Comparison of ENCODE assay signal across 8 cellular contexts in the genomic region with DNA sequence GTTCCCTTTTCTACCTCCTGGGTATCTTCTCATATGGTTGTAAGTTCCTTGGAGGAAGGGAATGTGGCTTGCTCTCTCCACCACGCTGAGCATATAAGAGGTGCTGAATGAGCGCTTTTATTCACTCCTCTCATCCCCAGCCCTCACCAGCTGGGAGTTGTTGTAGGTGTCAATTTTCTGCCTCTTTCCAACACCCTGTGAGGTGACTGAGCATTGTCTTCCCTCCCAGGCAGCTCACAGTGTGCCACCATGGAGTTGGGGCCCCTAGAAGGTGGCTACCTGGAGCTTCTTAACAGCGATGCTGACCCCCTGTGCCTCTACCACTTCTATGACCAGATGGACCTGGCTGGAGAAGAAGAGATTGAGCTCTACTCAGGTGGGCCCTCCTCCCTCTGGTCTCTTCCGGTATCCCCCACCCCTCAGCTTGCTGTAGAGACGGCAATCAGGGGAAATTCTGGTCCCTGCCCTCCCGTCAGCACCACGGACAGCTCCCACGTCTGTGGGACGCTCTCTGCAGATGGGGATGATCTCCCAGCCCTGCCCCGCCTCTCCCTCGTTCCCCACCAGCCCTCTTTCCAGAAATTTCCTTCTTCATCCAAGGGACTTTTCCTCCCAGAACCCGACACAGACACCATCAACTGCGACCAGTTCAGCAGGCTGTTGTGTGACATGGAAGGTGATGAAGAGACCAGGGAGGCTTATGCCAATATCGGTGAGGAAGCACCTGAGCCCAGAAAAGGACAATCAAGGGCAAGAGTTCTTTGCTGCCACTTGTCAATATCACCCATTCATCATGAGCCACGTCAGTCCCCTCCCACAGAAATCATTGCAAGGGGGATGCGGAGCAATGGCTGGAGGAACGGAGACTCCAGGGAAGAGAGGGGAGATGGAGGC. TPM values are rescaled to one million over a fixed set of nuclear protein-coding genes. Genes with fewer than 3 reads are reported as not detected.
DNase-seq lines count a peak whose midpoint lies in the region; ATAC-seq and TF ChIP-seq lines count a peak whose summit lies in the region.
"Had no signal": no experiment of that assay in that cellular context is flagged by ENCODE, and none has a peak within 500 bp of the region (broad histone marks: within the 10 kb centered on the region; RNA-seq: fewer than 3 reads in every experiment).

No MANE protein-coding gene starts in this region.

- H3K4me1 ChIP-seq in GM23338 (ENCODE audit: insufficient read depth): peaks cover 3% of the 10 kb centered on the region; the same call in 1 of the 2 replicates
- peaks cover 71% of the 10 kb centered on the region for H3K4me1 ChIP-seq in OCI-LY7 (ENCODE audit: insufficient read depth, low read length, poor library complexity, severe bottlenecking)
- no peaks in the 10 kb centered on the region for H3K4me1 ChIP-seq in ovary (ENCODE audit: insufficient read depth)

- H3K4me1 Mint-ChIP-seq in GM23338: peaks cover 11% of the 10 kb centered on the region
- peaks cover 7 to 13% of the 10 kb centered on the region in 2 donors for H3K4me1 Mint-ChIP-seq in effector memory CD8-positive, alpha-beta T cell (ENCODE audit: low read depth in 2 of 2)

- no peaks in the 10 kb centered on the region; the same call in 2 of the 3 replicates for H3K9me3 Mint-ChIP-seq in GM23338
- H3K9me3 Mint-ChIP-seq in effector memory CD8-positive, alpha-beta T cell: no peaks in the 10 kb centered on the region
- H3K9me3 Mint-ChIP-seq: HFFc6 had no signal

- no peak for TF ChIP-seq POLR2A in ovary (IDR thresholded peaks at IDR 0.05)

- H2AFZ ChIP-seq in GM23338 (0 out of 2 replicates have a peak overlapping the region, but pooled peaks have one; percentile 32), OCI-LY7 (ENCODE audit: low read length) (no peak overlapping the region)

- H3K4me3 ChIP-seq in GM23338 (no peak overlapping the region), OCI-LY7 (ENCODE audit: low read depth, low read length, poor library complexity, severe bottlenecking) (no peak overlapping the region), ovary (no peak overlapping the region)

- 24 to 31% (median 26%) methylated on average over 17 of the region's 17 CpGs for WGBS in ovary, 3 donors

- no peak overlapping the region for H3K4me2 ChIP-seq in GM23338
- H3K4me2 ChIP-seq in OCI-LY7 (ENCODE audit: low read length): peak overlapping the region; percentile 52

- no peaks in the 10 kb centered on the region; the same call in 2 of the 3 replicates for H3K36me3 Mint-ChIP-seq in GM23338 (ENCODE audit: low read depth)
- peaks cover 8% of the 10 kb centered on the region for H3K36me3 Mint-ChIP-seq in effector memory CD8-positive, alpha-beta T cell (ENCODE audit: insufficient read depth)

- H3K9me3 ChIP-seq in OCI-LY7 (ENCODE audit: low read length): peaks cover 9% of the 10 kb centered on the region; the same call in 1 of the 2 replicates
- H3K9me3 ChIP-seq in ovary: no peaks in the 10 kb centered on the region

- no peaks in the 10 kb centered on the region for H3K36me3 ChIP-seq in GM23338 (ENCODE audit: insufficient read depth)
- peaks cover 87% of the 10 kb centered on the region for H3K36me3 ChIP-seq in OCI-LY7 (ENCODE audit: insufficient read depth, low read length)
- H3K36me3 ChIP-seq in ovary: no peaks in the 10 kb centered on the region

- peak; percentile 89 for DNase-seq in GM23338 (ENCODE audit: low spot score)
- peak; percentile 52 for DNase-seq in OCI-LY7 (ENCODE audit: low spot score)
- DNase-seq in effector memory CD8-positive, alpha-beta T cell: peak in 1 of 3 experiments; percentile 12
- peak; percentile 41 to 74 (median 62) for DNase-seq in ovary
- DNase-seq in D341Med (ENCODE audit: low spot score): no peak
- DNase-seq: HFFc6 had no signal

- POLR2A ChIA-PET in OCI-LY7 (lab: Charles Lee): interaction anchor here (0.7 to 1.3 kb wide), 2 partner anchors 15 to 18 kb away, joined by 3 read pairs; no protein-coding TSS in a partner anchor

- H3K27me3 ChIP-seq in GM23338 (ENCODE audit: insufficient read depth) (no peaks in the 10 kb centered on the region), ovary (no peaks in the 10 kb centered on the region)

- H3K27me3 Mint-ChIP-seq in GM23338 (ENCODE audit: insufficient read depth, low read depth, poor library complexity): peaks cover 10% of the 10 kb centered on the region
- H3K27me3 Mint-ChIP-seq in effector memory CD8-positive, alpha-beta T cell: no peaks in the 10 kb centered on the region

- CTCF ChIA-PET in OCI-LY7 (lab: Charles Lee; ENCODE audit: unreplicated experiment): interaction anchor here (0.8 kb wide), 1 partner anchor 12 kb away, joined by 3 read pairs; no protein-coding TSS in a partner anchor

- H3K9me2 ChIP-seq in GM23338 (ENCODE audit: insufficient read depth) (no peaks in the 10 kb centered on the region), OCI-LY7 (ENCODE audit: insufficient read depth, low read length) (no peaks in the 10 kb centered on the region)

- H4K20me1 ChIP-seq in GM23338 (replicated peaks; ENCODE audit: insufficient read depth) (no peaks in the 10 kb centered on the region), OCI-LY7 (ENCODE audit: insufficient read depth, low read length) (peaks cover 26% of the 10 kb centered on the region)

- TF ChIP-seq EP300 in ovary (IDR thresholded peaks at IDR 0.05): no peak

- BruUV-seq in OCI-LY7 (replicated peaks; lab: Mats Ljungman, UMichigan): no TSS peak

- no peak overlapping the region for H3K27ac ChIP-seq in GM23338 (ENCODE audit: low read depth)
- H3K27ac ChIP-seq in OCI-LY7 (ENCODE audit: low read depth, low read length, poor library complexity, severe bottlenecking): peak overlapping the region; percentile 50
- no peak overlapping the region for H3K27ac ChIP-seq in ovary

- TF ChIP-seq CTCF in GM23338 (conservative IDR thresholded peaks at IDR 0.05; ENCODE audit: low read depth in 2 of 2) (no peak), OCI-LY7 (conservative IDR thresholded peaks at IDR 0.05; ENCODE audit: low read length) (no peak), ovary (IDR thresholded peaks at IDR 0.05) (no peak)

- no peak overlapping the region for H3K27ac Mint-ChIP-seq in GM23338
- peak overlapping the region; percentile 3 to 14 for H3K27ac Mint-ChIP-seq in effector memory CD8-positive, alpha-beta T cell
- H3K27ac Mint-ChIP-seq: HFFc6 had no signal

- no peaks in the 10 kb centered on the region for H3K79me2 ChIP-seq in GM23338 (replicated peaks; ENCODE audit: insufficient read depth)
- H3K79me2 ChIP-seq in OCI-LY7 (ENCODE audit: insufficient read depth, low read depth, low read length): peaks cover 47% of the 10 kb centered on the region

- no peaks in the 10 kb centered on the region for H3F3A ChIP-seq in GM23338 (replicated peaks; ENCODE audit: low read depth)

- intact Hi-C loops in OCI-LY7 (cut with micrococcal nuclease; ENCODE audit: unreplicated experiment) (loop anchor here (10.0 kb wide), 1 partner anchor 1800 kb away; a partner anchor contains a TSS), ovary (cut with DNase I) (no loop called here)

- ATAC-seq in GM23338 (peak; percentile 98), HG03175 (IDR thresholded peaks at IDR 0.05; ENCODE audit: unreplicated experiment) (no peak), GM21825 (IDR thresholded peaks at IDR 0.05; ENCODE audit: unreplicated experiment) (no peak)
- no peak for ATAC-seq in effector memory CD8-positive, alpha-beta T cell (replicated peaks)

- H3K4me3 Mint-ChIP-seq in GM23338: no peak overlapping the region
- H3K4me3 Mint-ChIP-seq in effector memory CD8-positive, alpha-beta T cell: no peak overlapping the region
- H3K4me3 Mint-ChIP-seq: HFFc6 had no signal

TF ChIP-seq in GM23338, 12 proteins besides CTCF, POLR2A, EP300 and RAD21:
- TF ChIP-seq, protein P1, sequence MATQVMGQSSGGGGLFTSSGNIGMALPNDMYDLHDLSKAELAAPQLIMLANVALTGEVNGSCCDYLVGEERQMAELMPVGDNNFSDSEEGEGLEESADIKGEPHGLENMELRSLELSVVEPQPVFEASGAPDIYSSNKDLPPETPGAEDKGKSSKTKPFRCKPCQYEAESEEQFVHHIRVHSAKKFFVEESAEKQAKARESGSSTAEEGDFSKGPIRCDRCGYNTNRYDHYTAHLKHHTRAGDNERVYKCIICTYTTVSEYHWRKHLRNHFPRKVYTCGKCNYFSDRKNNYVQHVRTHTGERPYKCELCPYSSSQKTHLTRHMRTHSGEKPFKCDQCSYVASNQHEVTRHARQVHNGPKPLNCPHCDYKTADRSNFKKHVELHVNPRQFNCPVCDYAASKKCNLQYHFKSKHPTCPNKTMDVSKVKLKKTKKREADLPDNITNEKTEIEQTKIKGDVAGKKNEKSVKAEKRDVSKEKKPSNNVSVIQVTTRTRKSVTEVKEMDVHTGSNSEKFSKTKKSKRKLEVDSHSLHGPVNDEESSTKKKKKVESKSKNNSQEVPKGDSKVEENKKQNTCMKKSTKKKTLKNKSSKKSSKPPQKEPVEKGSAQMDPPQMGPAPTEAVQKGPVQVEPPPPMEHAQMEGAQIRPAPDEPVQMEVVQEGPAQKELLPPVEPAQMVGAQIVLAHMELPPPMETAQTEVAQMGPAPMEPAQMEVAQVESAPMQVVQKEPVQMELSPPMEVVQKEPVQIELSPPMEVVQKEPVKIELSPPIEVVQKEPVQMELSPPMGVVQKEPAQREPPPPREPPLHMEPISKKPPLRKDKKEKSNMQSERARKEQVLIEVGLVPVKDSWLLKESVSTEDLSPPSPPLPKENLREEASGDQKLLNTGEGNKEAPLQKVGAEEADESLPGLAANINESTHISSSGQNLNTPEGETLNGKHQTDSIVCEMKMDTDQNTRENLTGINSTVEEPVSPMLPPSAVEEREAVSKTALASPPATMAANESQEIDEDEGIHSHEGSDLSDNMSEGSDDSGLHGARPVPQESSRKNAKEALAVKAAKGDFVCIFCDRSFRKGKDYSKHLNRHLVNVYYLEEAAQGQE (IDR thresholded peaks at IDR 0.05; ENCODE audit: unreplicated experiment): peak; percentile 95
- TF ChIP-seq JUNB (IDR thresholded peaks at IDR 0.05; ENCODE audit: unreplicated experiment): no peak

RNA-seq across cellular contexts. Expression of a gene that starts 18.3 kb away (rescaled TPM):
- 0.10 TPM in 1 of 2 replicates, not detected in the other for total RNA-seq in GM23338 (2014; rRNA removed; shearing (Covaris generic))
- polyA plus RNA-seq in GM23338 (2016; fragmentation: Nextera tagmentation; extraction: Ambion mirVana): 0.57 and 1.2 TPM in 2 replicates
- total RNA-seq in OCI-LY7 (2014; rRNA removed; shearing (Covaris generic)): 56.1 and 68.7 TPM in 2 replicates
- total RNA-seq in OCI-LY7 (2022): 101 and 124 TPM in 2 replicates
- total RNA-seq in ovary: 10 to 100 TPM in 3 of 7 donors, 1 to 10 TPM in 4; 2.9 to 19.9 (median 7.2) TPM
- polyA plus RNA-seq in ovary: 10 to 100 TPM in 1 of 2 donors, 1 to 10 TPM in 1; 3.8 to 17.8 TPM

RNA-seq across cellular contexts. Expression of a gene that starts 47.0 kb away (rescaled TPM):
- 56.5 and 58.2 TPM in 2 replicates for total RNA-seq in GM23338 (2014; rRNA removed; shearing (Covaris generic))
- polyA plus RNA-seq in GM23338 (2016; fragmentation: Nextera tagmentation; extraction: Ambion mirVana) (25.7 and 26.5 TPM in 2 replicates), ovary (10 to 100 TPM; 31.3 to 43.6 TPM)
- total RNA-seq in OCI-LY7 (2014; rRNA removed; shearing (Covaris generic)): 12.7 and 17.6 TPM in 2 replicates
- total RNA-seq in OCI-LY7 (2022) (13.5 and 15.1 TPM in 2 replicates), ovary (10 to 100 TPM; 26.5 to 73.4 (median 49.7) TPM)

RNA-seq across cellular contexts. Expression of a gene that starts 49.1 kb away (rescaled TPM):
- 17.3 and 24.1 TPM in 2 replicates for total RNA-seq in GM23338 (2014; rRNA removed; shearing (Covaris generic))
- 8.4 and 9.9 TPM in 2 replicates for polyA plus RNA-seq in GM23338 (2016; fragmentation: Nextera tagmentation; extraction: Ambion mirVana)
- 26.2 and 31.1 TPM in 2 replicates for total RNA-seq in OCI-LY7 (2014; rRNA removed; shearing (Covaris generic))
- 50.9 and 52.0 TPM in 2 replicates for total RNA-seq in OCI-LY7 (2022)
- total RNA-seq in ovary: 10 to 100 TPM; 13.8 to 28.1 (median 18.1) TPM
- 10 to 100 TPM in 1 of 2 donors, 1 to 10 TPM in 1; 6.4 to 13.0 TPM for polyA plus RNA-seq in ovary
